9 cellular contexts compared by ENCODE assay signal in the genomic region with DNA sequence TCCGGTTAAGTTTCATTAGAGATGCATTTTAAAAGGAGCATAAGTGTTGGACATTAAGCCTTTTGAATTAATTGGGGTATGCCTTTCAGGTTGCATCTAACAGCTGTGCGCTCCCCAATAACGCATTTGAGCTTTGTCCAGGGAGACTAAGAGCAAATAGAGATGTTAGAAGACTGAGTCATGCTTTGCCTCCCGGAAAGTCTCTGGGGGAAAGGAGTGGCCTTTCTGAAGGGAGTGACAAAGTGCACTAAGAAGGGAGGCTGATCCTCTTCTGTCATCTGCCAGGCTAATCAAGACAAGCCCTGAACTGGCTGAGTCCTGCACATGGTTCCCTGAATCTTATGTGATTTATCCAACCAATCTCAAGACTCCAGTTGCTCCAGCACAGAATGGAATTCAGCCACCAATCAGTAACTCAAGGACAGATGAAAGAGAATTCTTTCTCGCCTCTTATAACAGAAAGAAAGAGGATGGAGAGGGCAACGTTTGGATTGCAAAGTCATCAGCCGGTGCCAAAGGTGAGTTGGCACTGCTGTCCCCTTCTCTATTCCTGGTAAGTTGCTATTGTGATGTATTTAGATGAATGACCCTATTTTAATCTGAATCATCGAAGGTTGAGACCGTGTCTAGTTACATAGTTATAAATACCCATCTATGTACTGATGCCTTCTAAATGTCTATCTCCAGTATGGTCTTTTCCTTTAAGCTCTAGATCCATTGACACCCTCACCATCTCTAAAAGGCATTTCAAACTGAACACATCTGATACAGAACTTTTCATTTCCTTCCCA. TPM values are rescaled to one million over a fixed set of nuclear protein-coding genes. Genes with fewer than 3 reads are reported as not detected.
DNase-seq lines count a peak whose midpoint lies in the region; ATAC-seq, FAIRE-seq and TF ChIP-seq lines count a peak whose summit lies in the region.
"Had no signal": no experiment of that assay in that cellular context is flagged by ENCODE, and none has a peak within 500 bp of the region (broad histone marks: within the 10 kb centered on the region; RNA-seq: fewer than 3 reads in every experiment).

No MANE protein-coding gene starts in this region.

- FAIRE-seq in bronchial epithelial cell (lab: Jason Lieb, UNC): no peak

- peaks cover 0 to 61% (median 18%) of the 10 kb centered on the region in 11 experiments; a peak in 15 of 22 replicates for H4K20me1 ChIP-seq in BLaER1 treated with 17β-estradiol and CSF1 and Interleukin-3, amounts not matched to agents 10 nM and 100 nM

- intact Hi-C loops in body of pancreas (cut with DNase I): no loop called here

- H3K4me2 ChIP-seq in BLaER1 treated with 17β-estradiol and CSF1 and Interleukin-3, amounts not matched to agents 10 nM and 100 nM: peak overlapping the region in 6 of 11 experiments; percentile 1 to 36 (median 25); a peak in 7 of 22 replicates

- no peak for TF ChIP-seq POLR2A in body of pancreas (IDR thresholded peaks at IDR 0.05)

- H3K9me3 ChIP-seq in BLaER1 treated with 17β-estradiol and CSF1 and Interleukin-3, amounts not matched to agents 10 nM and 100 nM (replicated peaks in 1 of 11): no peaks in the 10 kb centered on the region
- H3K9me3 ChIP-seq in body of pancreas: no peaks in the 10 kb centered on the region
- H3K9me3 ChIP-seq in effector memory CD4-positive, alpha-beta T cell (ENCODE audit: control insufficient read depth, low read length): no peaks in the 10 kb centered on the region

- peaks cover 0 to 25% (median 15%) of the 10 kb centered on the region in 10 experiments; a peak in 17 of 20 replicates for H3K4me1 ChIP-seq in BLaER1 treated with 17β-estradiol and CSF1 and Interleukin-3, amounts not matched to agents 10 nM and 100 nM
- no peaks in the 10 kb centered on the region for H3K4me1 ChIP-seq in body of pancreas
- no peaks in the 10 kb centered on the region for H3K4me1 ChIP-seq in effector memory CD4-positive, alpha-beta T cell (ENCODE audit: control insufficient read depth, insufficient read depth, low read length, poor library complexity, severe bottlenecking)

- TF ChIP-seq CTCF in bronchial epithelial cell (IDR thresholded peaks at IDR 0.05; ENCODE audit: insufficient read depth, low read length, severe bottlenecking): no peak
- no peak for TF ChIP-seq CTCF in body of pancreas (IDR thresholded peaks at IDR 0.05)

- ATAC-seq in GM19395 (IDR thresholded peaks at IDR 0.05; ENCODE audit: unreplicated experiment) (no peak), body of pancreas (no peak)

- peaks cover 45 to 78% (median 55%) of the 10 kb centered on the region in 11 experiments for H3K36me3 ChIP-seq in BLaER1 treated with 17β-estradiol and CSF1 and Interleukin-3, amounts not matched to agents 10 nM and 100 nM
- peaks cover 1% of the 10 kb centered on the region for H3K36me3 ChIP-seq in bronchial epithelial cell (ENCODE audit: control insufficient read depth, insufficient read depth, low read length)
- H3K36me3 ChIP-seq in body of pancreas (replicated peaks in 1 of 2; ENCODE audit: insufficient read depth in 1 of 2, low read depth in 2 of 2): no peaks in the 10 kb centered on the region
- H3K36me3 ChIP-seq in effector memory CD4-positive, alpha-beta T cell (ENCODE audit: control insufficient read depth, insufficient read depth, low read length): peaks cover 13% of the 10 kb centered on the region

- no peak overlapping the region for H3K9ac ChIP-seq in BLaER1 treated with 17β-estradiol and CSF1 and Interleukin-3, amounts not matched to agents 10 nM and 100 nM

- no peaks in the 10 kb centered on the region for H3K27me3 ChIP-seq in BLaER1 treated with 17β-estradiol and CSF1 and Interleukin-3, amounts not matched to agents 10 nM and 100 nM
- no peaks in the 10 kb centered on the region for H3K27me3 ChIP-seq in bronchial epithelial cell (ENCODE audit: control insufficient read depth, insufficient read depth, low read length)
- no peaks in the 10 kb centered on the region for H3K27me3 ChIP-seq in body of pancreas
- H3K27me3 ChIP-seq in effector memory CD4-positive, alpha-beta T cell (replicated peaks; ENCODE audit: control insufficient read depth, insufficient read depth, low read length, poor library complexity, severe bottlenecking): no peaks in the 10 kb centered on the region

- H3K4me3 ChIP-seq in BLaER1 treated with 17β-estradiol and CSF1 and Interleukin-3, amounts not matched to agents 10 nM and 100 nM: no peak overlapping the region
- H3K4me3 ChIP-seq in bronchial epithelial cell (ENCODE audit: low read depth, low read length): no peak overlapping the region
- no peak overlapping the region for H3K4me3 ChIP-seq in body of pancreas
- H3K4me3 ChIP-seq in effector memory CD4-positive, alpha-beta T cell (ENCODE audit: insufficient read depth, low read depth, low read length, poor library complexity, severe bottlenecking): no peak overlapping the region

- DNase-seq in LoVo (ENCODE audit: low spot score): peak; percentile 52
- DNase-seq in bronchial epithelial cell (ENCODE audit: low read depth): peak; percentile 88
- peak; percentile 37 for DNase-seq in left kidney (ENCODE audit: low read depth, low spot score)
- no peak for DNase-seq in body of pancreas
- no peak for DNase-seq in effector memory CD4-positive, alpha-beta T cell
- DNase-seq in SKM-1 treated with dmso at 0.1 percent for 144 hours (lab: John Stamatoyannopoulos, UW; ENCODE audit: unreplicated experiment): no peak
- DNase-seq: MV-4-11 had no signal

- 72 to 74% methylated on average over 9 of the region's 9 CpGs for whole genome bisulfite sequencing in body of pancreas, 2 donors

- H3K27ac ChIP-seq in BLaER1 treated with 17β-estradiol and CSF1 and Interleukin-3, amounts not matched to agents 10 nM and 100 nM: peak overlapping the region in 1 of 11 experiments; percentile 25; a peak in 1 of 22 replicates
- H3K27ac ChIP-seq in body of pancreas: no peak overlapping the region
- H3K27ac ChIP-seq in effector memory CD4-positive, alpha-beta T cell (ENCODE audit: insufficient read depth, low read length, poor library complexity, severe bottlenecking): no peak overlapping the region

RNA-seq across cellular contexts. Expression of a gene that starts 12.1 kb away (rescaled TPM):
- total RNA-seq in bronchial epithelial cell (23.2 and 26.6 TPM in 2 replicates), body of pancreas (10 to 100 TPM in 1 of 2 donors, 1 to 10 TPM in 1; 7.8 to 18.1 TPM)

RNA-seq across cellular contexts. Expression of a gene that starts 48.2 kb away (rescaled TPM):
- total RNA-seq in bronchial epithelial cell (25.7 and 40.8 TPM in 2 replicates), body of pancreas (10 to 100 TPM; 10.6 to 31.6 TPM)

Comparison
In these comparisons a context has a peak if more than half of its experiments do, and no peak if none do; other contexts are left out.
1. DNase-seq: peak in LoVo (single experiment), bronchial epithelial cell (single experiment) and left kidney (single experiment); none in body of pancreas (0 of 4), effector memory CD4-positive, alpha-beta T cell (0 of 3) and SKM-1 treated with dmso at 0.1 percent for 144 hours (single experiment).